In the genomic region with DNA sequence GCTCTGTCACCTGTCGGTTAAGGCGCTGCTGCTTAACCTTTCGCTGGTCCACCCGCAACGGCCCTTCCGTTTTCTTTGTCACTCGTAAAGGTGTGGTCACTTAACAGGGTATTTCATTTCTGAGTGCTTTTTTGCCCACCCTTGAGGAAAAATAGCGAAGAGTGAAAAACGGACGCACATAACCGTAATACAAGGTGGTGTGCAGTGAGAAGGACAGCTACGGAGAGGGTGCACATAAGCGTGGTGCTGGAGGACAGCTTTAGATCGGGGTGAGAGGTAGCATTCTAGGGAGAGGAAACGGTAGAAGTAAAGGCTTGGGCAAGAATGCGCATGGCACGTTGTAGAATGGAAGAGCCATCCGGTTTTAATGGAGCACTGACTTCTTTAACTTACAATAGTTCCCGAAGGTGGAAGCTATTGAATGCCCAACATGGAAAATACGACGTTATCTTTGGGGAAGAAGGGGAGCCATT, we compare ENCODE assay signal across 8 cellular contexts. TPM values are rescaled to one million over a fixed set of nuclear protein-coding genes. Genes with fewer than 3 reads are reported as not detected.
DNase-seq lines count a peak whose midpoint lies in the region; ATAC-seq, FAIRE-seq and TF ChIP-seq lines count a peak whose summit lies in the region.

No MANE protein-coding gene starts in this region.

- FAIRE-seq in H54 (lab: Jason Lieb, UNC): no peak

- DNase-seq in NCI-H2171 treated with DMSO at 0.1 percent for 48 hours (lab: John Stamatoyannopoulos, UW): peak; percentile 45
- no peak for DNase-seq in NCI-H2171 (lab: John Stamatoyannopoulos, UW)
- peak; percentile 46 for DNase-seq in SW480 (ENCODE audit: low spot score)
- no peak for DNase-seq in epithelial cell of proximal tubule (ENCODE audit: low read depth)
- no peak for DNase-seq in osteocyte (ENCODE audit: extremely low spot score, unreplicated experiment)
- DNase-seq in H54 (ENCODE audit: insufficient read length, low spot score): no peak
- DNase-seq in D341Med (ENCODE audit: low spot score): no peak

- ATAC-seq in HG03064 (IDR thresholded peaks at IDR 0.05; ENCODE audit: low read depth, unreplicated experiment): peak; percentile 10

- peak overlapping the region; percentile 96 for H3K4me3 ChIP-seq in epithelial cell of proximal tubule (ENCODE audit: low read depth, low read length)

- H3K4me3 Mint-ChIP-seq in osteocyte (ENCODE audit: unreplicated experiment): peak overlapping the region; percentile 89

- peaks cover 19% of the 10 kb centered on the region for H3K36me3 Mint-ChIP-seq in osteocyte (ENCODE audit: unreplicated experiment)

- H3K9me3 Mint-ChIP-seq in osteocyte (ENCODE audit: unreplicated experiment): no peaks in the 10 kb centered on the region

- peaks cover 32% of the 10 kb centered on the region for H3K4me1 Mint-ChIP-seq in osteocyte (ENCODE audit: unreplicated experiment)

- no peaks in the 10 kb centered on the region for H3K27me3 Mint-ChIP-seq in osteocyte (ENCODE audit: unreplicated experiment)

- TF ChIP-seq POLR2A in H54 (IDR thresholded peaks at IDR 0.05; ENCODE audit: low read depth, low read length): no peak

- TF ChIP-seq CTCF in epithelial cell of proximal tubule (conservative IDR thresholded peaks at IDR 0.05; ENCODE audit: low read depth, low read length): no peak
- TF ChIP-seq CTCF in osteocyte (IDR thresholded peaks at IDR 0.05): no peak

- H3K27ac Mint-ChIP-seq in osteocyte (ENCODE audit: unreplicated experiment): peak overlapping the region; percentile 76

RNA-seq across cellular contexts. Expression of a gene that starts 0.8 kb away (rescaled TPM):
- 610 and 905 TPM in 2 replicates for total RNA-seq in epithelial cell of proximal tubule
- total RNA-seq in osteocyte: 159 and 161 TPM in 2 replicates

RNA-seq across cellular contexts. Expression of a gene that starts 1.2 kb away (rescaled TPM):
- total RNA-seq in epithelial cell of proximal tubule: 20.9 and 22.9 TPM in 2 replicates
- total RNA-seq in osteocyte: 20.3 and 21.6 TPM in 2 replicates

RNA-seq across cellular contexts. Expression of a gene that starts 56.9 kb away (rescaled TPM):
- total RNA-seq in epithelial cell of proximal tubule (2.2 and 3.0 TPM in 2 replicates), osteocyte (23.3 and 24.2 TPM in 2 replicates)

Comparison
In these comparisons a context has a peak if more than half of its experiments do, and no peak if none do; other contexts are left out.
1. DNase-seq: peak in NCI-H2171 treated with DMSO at 0.1 percent for 48 hours (single experiment) and SW480 (single experiment); none in NCI-H2171 (single experiment), epithelial cell of proximal tubule (single experiment), osteocyte (single experiment), H54 (single experiment) and D341Med (single experiment).